In the genomic region with DNA sequence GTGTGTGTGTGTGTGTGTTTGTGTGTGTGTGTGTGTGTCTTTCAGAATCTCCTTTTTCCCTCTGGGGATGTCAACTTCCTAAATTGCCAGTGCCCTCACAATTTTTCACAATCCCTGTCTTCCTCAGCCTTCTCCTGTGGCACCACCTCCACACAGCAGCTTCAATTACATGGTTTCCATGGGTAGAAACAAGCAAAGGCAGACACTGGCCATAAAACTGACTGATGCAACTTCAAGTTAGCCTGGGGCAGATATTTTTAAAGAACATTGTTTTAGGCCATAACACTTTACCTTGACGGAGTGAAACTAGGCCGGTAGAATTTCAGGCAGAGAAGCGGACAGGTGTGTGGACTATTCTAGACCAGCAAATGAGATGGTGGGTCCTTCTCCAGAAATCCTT, we compare ENCODE assay signal across 15 cellular contexts.
"Had no signal": no experiment of that assay in that cellular context is flagged by ENCODE, and none has a peak within 500 bp of the region (broad histone marks: within the 10 kb centered on the region; RNA-seq: fewer than 3 reads in every experiment).

No MANE protein-coding gene starts in this region.

- H3K4me1 ChIP-seq: colonic mucosa, gastrocnemius medialis, uterus had no signal

- ATAC-seq: activated CD4-positive, alpha-beta T cell treated with anti-CD3 and anti-CD28 coated beads for 36 hours; gastrocnemius medialis; natural killer cell; T-cell had no signal

- DNase-seq: activated CD4-positive, alpha-beta memory T cell treated with anti-CD3 and anti-CD28 coated beads, Interleukin-2, amount 10 ng/mL, durations not matched to agents 7 days and 5 days; activated CD4-positive, alpha-beta T cell treated with anti-CD3 and anti-CD28 coated beads for 36 hours; caudate nucleus; colonic mucosa; effector CD8-positive, alpha-beta T cell; gastrocnemius medialis; natural killer cell; stimulated activated CD4-positive, alpha-beta T cell treated with anti-CD3 and anti-CD28 coated beads, Interleukin-2, amount 100 ng/mL, for 48 hours; stimulated activated CD8-positive, alpha-beta memory T cell treated with anti-CD3 and anti-CD28 coated beads, Interleukin-4, amount 100 ng/mL, for 48 hours; T-cell; uterus; WERI-Rb-1 had no signal

- H3K9me3 ChIP-seq: colonic mucosa, gastrocnemius medialis, thoracic aorta, uterus had no signal

- H3K4me3 Mint-ChIP-seq: activated CD4-positive, alpha-beta memory T cell treated with anti-CD3 and anti-CD28 coated beads, Interleukin-2, amount 10 ng/mL, durations not matched to agents 7 days and 5 days; activated CD4-positive, alpha-beta T cell treated with anti-CD3 and anti-CD28 coated beads for 36 hours; natural killer cell; stimulated activated naive CD8-positive, alpha-beta T cell treated with anti-CD3 and anti-CD28 coated beads, Interleukin-15, Interleukin-2, amounts not matched to agents 100 ng/mL and 50 ng/mL, for 24 hours had no signal

- H3K27ac Mint-ChIP-seq: activated CD4-positive, alpha-beta memory T cell treated with anti-CD3 and anti-CD28 coated beads, Interleukin-2, amount 10 ng/mL, durations not matched to agents 7 days and 5 days; activated CD4-positive, alpha-beta T cell treated with anti-CD3 and anti-CD28 coated beads for 36 hours; natural killer cell had no signal

- H3K36me3 ChIP-seq: colonic mucosa, gastrocnemius medialis, thoracic aorta, uterus, WERI-Rb-1 had no signal

- H3K36me3 Mint-ChIP-seq: natural killer cell had no signal

- H3K4me3 ChIP-seq: colonic mucosa, gastrocnemius medialis, lung, thoracic aorta, uterus had no signal

- H3K27ac ChIP-seq: colonic mucosa, gastrocnemius medialis, thoracic aorta, uterus, WERI-Rb-1 had no signal

- H3K9me3 Mint-ChIP-seq: T-cell had no signal

- H3K27me3 Mint-ChIP-seq: activated CD4-positive, alpha-beta memory T cell treated with anti-CD3 and anti-CD28 coated beads, Interleukin-2, amount 10 ng/mL, durations not matched to agents 7 days and 5 days; activated CD4-positive, alpha-beta T cell treated with anti-CD3 and anti-CD28 coated beads for 36 hours; stimulated activated naive CD8-positive, alpha-beta T cell treated with anti-CD3 and anti-CD28 coated beads, Interleukin-15, Interleukin-2, amounts not matched to agents 100 ng/mL and 50 ng/mL, for 24 hours; T-cell had no signal

- H3K27me3 ChIP-seq: colonic mucosa, gastrocnemius medialis, uterus had no signal
